In the genomic region with DNA sequence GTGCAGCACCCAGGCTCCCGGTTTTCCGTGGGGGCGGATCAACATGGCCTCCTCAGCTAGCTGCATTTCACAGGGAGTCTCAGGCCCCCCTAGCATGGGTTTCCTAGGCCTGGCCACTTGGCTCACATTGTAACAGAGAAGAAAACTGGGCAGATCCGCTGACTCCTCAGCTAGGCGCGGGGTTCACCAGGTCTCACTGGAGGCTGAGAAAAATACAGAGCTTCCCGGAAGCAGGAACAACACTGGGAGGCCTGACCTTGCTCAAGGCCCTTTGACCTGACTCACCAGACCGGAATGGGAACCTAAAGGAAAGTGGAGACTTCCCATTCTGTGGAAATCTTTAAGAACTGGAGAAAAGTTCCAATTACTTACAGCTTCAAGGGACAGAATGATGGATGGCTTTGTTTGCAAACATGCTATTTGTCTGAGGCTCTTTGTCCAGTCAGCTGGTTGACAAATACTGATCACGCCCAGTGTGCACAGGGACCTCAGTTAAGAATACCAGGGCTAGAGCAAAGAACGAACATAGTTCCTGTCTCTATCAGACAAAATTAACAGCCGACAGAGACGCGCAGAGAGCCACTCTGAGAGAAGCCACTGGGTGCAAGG, we compare ENCODE assay signal across 20 cellular contexts.
DNase-seq lines count a peak whose midpoint lies in the region; ATAC-seq and TF ChIP-seq lines count a peak whose summit lies in the region.
"Had no signal": no experiment of that assay in that cellular context is flagged by ENCODE, and none has a peak within 500 bp of the region (broad histone marks: within the 10 kb centered on the region; RNA-seq: fewer than 3 reads in every experiment).

No MANE protein-coding gene starts in this region.

- no peaks in the 10 kb centered on the region for H3K9me3 ChIP-seq in ectodermal cell (ENCODE audit: control insufficient read depth, low read length)
- no peaks in the 10 kb centered on the region for H3K9me3 ChIP-seq in mesodermal cell (ENCODE audit: control insufficient read depth, low read length)
- H3K9me3 ChIP-seq in tibial nerve, result no peaks in the 10 kb centered on the region
- H3K9me3 ChIP-seq: left lung, MG63, testis had no signal

- no peaks in the 10 kb centered on the region for H3K27me3 ChIP-seq in ectodermal cell (ENCODE audit: control insufficient read depth, insufficient read depth, low read length, poor library complexity, severe bottlenecking)
- no peaks in the 10 kb centered on the region for H3K27me3 ChIP-seq in tibial nerve
- H3K27me3 ChIP-seq: left lung, MG63, testis had no signal

- no peaks in the 10 kb centered on the region for H3K4me1 Mint-ChIP-seq in activated CD8-positive, alpha-beta memory T cell treated with anti-CD3 and anti-CD28 coated beads, Interleukin-2, amount 10 ng/mL, durations not matched to agents 7 days and 5 days
- H3K4me1 Mint-ChIP-seq: naive B cell had no signal

- no peak for TF ChIP-seq CTCF in tibial nerve (IDR thresholded peaks at IDR 0.05)

- TF ChIP-seq POLR2A in tibial nerve (IDR thresholded peaks at IDR 0.05), result no peak

- no peaks in the 10 kb centered on the region for H3K9me3 Mint-ChIP-seq in activated CD8-positive, alpha-beta memory T cell treated with anti-CD3 and anti-CD28 coated beads, Interleukin-2, amount 10 ng/mL, durations not matched to agents 7 days and 5 days (ENCODE audit: low read depth)
- H3K9me3 Mint-ChIP-seq: activated T-helper 2 cell treated with anti-CD3 and anti-CD28 coated beads, Interferon-gamma antibody, Interleukin-2, Interleukin-4, amounts not matched to agents 10 μg/mL and 5 μg/mL and 100 μg/mL, durations not matched to agents 14 hours and 24 hours and 36 hours; naive B cell had no signal

- H3K4me3 Mint-ChIP-seq in activated CD8-positive, alpha-beta memory T cell treated with anti-CD3 and anti-CD28 coated beads, Interleukin-2, amount 10 ng/mL, durations not matched to agents 7 days and 5 days, result no peak overlapping the region
- H3K4me3 Mint-ChIP-seq: naive B cell had no signal

- H3K27me3 Mint-ChIP-seq in activated CD8-positive, alpha-beta memory T cell treated with anti-CD3 and anti-CD28 coated beads, Interleukin-2, amount 10 ng/mL, durations not matched to agents 7 days and 5 days, result no peaks in the 10 kb centered on the region
- H3K27me3 Mint-ChIP-seq: naive B cell had no signal

- H3K4me1 ChIP-seq in ectodermal cell (ENCODE audit: control insufficient read depth, insufficient read depth, low read length) (peaks cover 55% of the 10 kb centered on the region), mesodermal cell (ENCODE audit: control insufficient read depth, insufficient read depth, low read length, poor library complexity, severe bottlenecking) (peaks cover 38% of the 10 kb centered on the region), tibial nerve (peaks cover 0 to 37% (median 21%) of the 10 kb centered on the region in 4 donors)

- DNase-seq in activated effector memory CD4-positive, alpha-beta T cell treated with anti-CD3 and anti-CD28 coated beads, Interleukin-2, amount 50 U/mL, for 16 hours, result peak; percentile 37
- no peak for DNase-seq in activated effector memory CD4-positive, alpha-beta T cell treated with Interleukin-2 at 50 U/mL for 16 hours
- DNase-seq in tibial nerve (ENCODE audit: low spot score in 2 of 2), result no peak
- no peak for DNase-seq in activated CD8-positive, alpha-beta memory T cell treated with anti-CD3 and anti-CD28 coated beads, Interleukin-2, amount 10 ng/mL, durations not matched to agents 7 days and 5 days
- DNase-seq: 8988T, aorta, C1 segment of cervical spinal cord, H7, hippocampal formation, left lung, MG63, naive B cell, NCI-H2081, NCI-H748 treated with DMSO at 0.1 percent for 48 hours, testis had no signal

- no peak for ATAC-seq in GM18907 (IDR thresholded peaks at IDR 0.05; ENCODE audit: unreplicated experiment)
- no peak for ATAC-seq in GM18511 (IDR thresholded peaks at IDR 0.05; ENCODE audit: unreplicated experiment)
- no peak for ATAC-seq in activated CD8-positive, alpha-beta memory T cell treated with anti-CD3 and anti-CD28 coated beads, Interleukin-2, amount 10 ng/mL, durations not matched to agents 7 days and 5 days
- ATAC-seq: left lung had no signal

- H3K27ac ChIP-seq in ectodermal cell (ENCODE audit: insufficient read depth, low read depth, low read length, poor library complexity, severe bottlenecking) (peak overlapping the region; percentile 30), mesodermal cell (ENCODE audit: low read depth, low read length, severe bottlenecking) (peak overlapping the region; percentile 89), tibial nerve (peak overlapping the region in 3 of 4 donors; percentile 30 to 84 (median 68))
- H3K27ac ChIP-seq: left lung had no signal

- H3K36me3 Mint-ChIP-seq in activated CD8-positive, alpha-beta memory T cell treated with anti-CD3 and anti-CD28 coated beads, Interleukin-2, amount 10 ng/mL, durations not matched to agents 7 days and 5 days, result no peaks in the 10 kb centered on the region
- H3K36me3 Mint-ChIP-seq: naive B cell had no signal

- H3K4me3 ChIP-seq in ectodermal cell (ENCODE audit: insufficient read depth, low read depth, low read length) (no peak overlapping the region), mesodermal cell (ENCODE audit: extremely low read depth, insufficient read depth, low read length, poor library complexity, severe bottlenecking) (no peak overlapping the region), tibial nerve (no peak overlapping the region)
- H3K4me3 ChIP-seq: left lung, MG63, testis had no signal

- TF ChIP-seq EP300 in tibial nerve (IDR thresholded peaks at IDR 0.05), result no peak

- H3K27ac Mint-ChIP-seq in activated CD8-positive, alpha-beta memory T cell treated with anti-CD3 and anti-CD28 coated beads, Interleukin-2, amount 10 ng/mL, durations not matched to agents 7 days and 5 days, result no peak overlapping the region
- H3K27ac Mint-ChIP-seq: activated T-helper 2 cell treated with anti-CD3 and anti-CD28 coated beads, Interferon-gamma antibody, Interleukin-2, Interleukin-4, amounts not matched to agents 10 μg/mL and 5 μg/mL and 100 μg/mL, durations not matched to agents 14 hours and 24 hours and 36 hours had no signal

- CTCF ChIA-PET in activated CD8-positive, alpha-beta memory T cell treated with anti-CD3 and anti-CD28 coated beads, Interleukin-2, amount 10 ng/mL, durations not matched to agents 7 days and 5 days (lab: Charles Lee), result interaction anchor here (1.0 kb wide), 1 partner anchor 32 kb away, joined by 4 read pairs; no protein-coding TSS in a partner anchor

- H3K36me3 ChIP-seq in ectodermal cell (ENCODE audit: control insufficient read depth, insufficient read depth, low read length), result no peaks in the 10 kb centered on the region
- no peaks in the 10 kb centered on the region for H3K36me3 ChIP-seq in mesodermal cell (ENCODE audit: control insufficient read depth, insufficient read depth, low read length)
- H3K36me3 ChIP-seq in tibial nerve, result no peaks in the 10 kb centered on the region
- H3K36me3 ChIP-seq: left lung, MG63 had no signal

- WGBS in ectodermal cell, 2 experiments, result 70 to 74% methylated on average over 13 of the region's 13 CpGs
- WGBS in mesodermal cell (ENCODE audit: insufficient coverage in 2 of 2), 2 experiments, result 68 to 75% methylated on average over 9 to 13 of the region's 13 CpGs
- 55 to 57% methylated on average over 13 of the region's 13 CpGs for WGBS in tibial nerve, 2 donors

Comparison
In these comparisons a context has a peak if more than half of its experiments do, and no peak if none do; other contexts are left out.
1. H3K27ac ChIP-seq: peak in every context shown above with its lines; median percentile 89 in mesodermal cell; 68 in tibial nerve; 30 in ectodermal cell.